ENCODE assay signal across 8 cellular contexts in the genomic region with DNA sequence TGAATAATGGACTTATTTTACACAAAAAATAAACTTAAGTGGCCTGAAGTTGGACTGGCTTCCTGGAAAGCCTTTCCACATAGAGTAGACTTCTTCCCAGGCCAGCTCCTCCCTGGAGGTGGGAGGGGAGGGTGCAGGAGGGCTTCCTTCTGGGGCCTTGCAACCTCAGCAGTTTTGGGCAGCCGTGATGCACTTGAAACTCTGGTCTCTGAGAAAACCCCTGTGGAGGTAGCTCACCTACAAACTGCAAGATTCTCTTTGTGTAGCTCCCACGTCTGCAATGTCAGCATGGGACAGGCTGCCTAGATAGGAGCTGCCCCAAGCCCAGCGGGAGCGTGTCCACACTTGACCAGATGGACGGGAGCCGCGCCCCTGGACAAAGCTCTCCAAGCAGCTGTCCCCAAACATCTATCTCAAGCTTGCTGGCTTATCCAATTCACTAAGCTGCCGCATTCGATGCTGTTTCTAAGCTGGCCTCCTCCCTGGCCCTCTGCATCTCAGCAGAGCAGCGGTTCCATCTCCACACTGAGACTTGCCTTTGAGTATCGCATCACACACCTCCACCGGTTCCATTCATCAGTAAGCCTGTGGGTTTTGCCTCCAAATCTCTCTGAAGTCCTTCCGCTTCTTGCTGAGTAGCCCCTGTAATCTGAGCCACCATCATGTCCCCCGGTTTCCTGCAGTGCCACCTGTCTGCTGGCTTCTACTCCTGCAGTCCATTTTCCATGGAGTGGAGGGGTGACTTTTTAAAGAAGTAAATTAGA. TPM values are rescaled to one million over a fixed set of nuclear protein-coding genes. Genes with fewer than 3 reads are reported as not detected.
DNase-seq lines count a peak whose midpoint lies in the region; ATAC-seq, FAIRE-seq and TF ChIP-seq lines count a peak whose summit lies in the region.

No MANE protein-coding gene starts in this region.

- H3K27ac ChIP-seq in heart right ventricle = peak overlapping the region in 9 of 10 donors; percentile 33 to 80 (median 68)

- H3K9me3 ChIP-seq in heart right ventricle = no peaks in the 10 kb centered on the region

- H3K36me3 ChIP-seq in heart right ventricle = no peaks in the 10 kb centered on the region

- peak overlapping the region; percentile 93 for H3K27ac Mint-ChIP-seq in activated T-cell treated with anti-CD3 and anti-CD28 coated beads, Interleukin-2, amount 50 U/mL, for 24 hours

- ATAC-seq in heart right ventricle = peak in 1 of 8 donors; percentile 21
- peak; percentile 35 for ATAC-seq in sciatic nerve

- H3K4me1 ChIP-seq in heart right ventricle = peaks cover 4 to 63% (median 46%) of the 10 kb centered on the region in 9 donors

- FAIRE-seq in GM19239 (lab: Jason Lieb, UNC) = no peak

- peak overlapping the region; percentile 2 for H3K4me3 Mint-ChIP-seq in activated T-cell treated with anti-CD3 and anti-CD28 coated beads, Interleukin-2, amount 50 U/mL, for 24 hours

- no peaks in the 10 kb centered on the region for H3K9me3 Mint-ChIP-seq in activated T-cell treated with anti-CD3 and anti-CD28 coated beads, Interleukin-2, amount 50 U/mL, for 24 hours

- TF ChIP-seq CTCF in heart right ventricle (IDR thresholded peaks at IDR 0.05) = peak in 6 of 9 donors; percentile 19 to 47 (median 41)

- no peaks in the 10 kb centered on the region for H3K27me3 ChIP-seq in heart right ventricle

- peaks cover 14% of the 10 kb centered on the region for H3K36me3 Mint-ChIP-seq in activated T-cell treated with anti-CD3 and anti-CD28 coated beads, Interleukin-2, amount 50 U/mL, for 24 hours (ENCODE audit: low read depth)

- peaks cover 66% of the 10 kb centered on the region for H3K4me1 Mint-ChIP-seq in activated T-cell treated with anti-CD3 and anti-CD28 coated beads, Interleukin-2, amount 50 U/mL, for 24 hours (ENCODE audit: low read depth)

- peak overlapping the region in 5 of 10 donors; percentile 22 to 37 (median 29) for H3K4me3 ChIP-seq in heart right ventricle

- 69 to 74% methylated on average over 14 of the region's 14 CpGs for WGBS in heart right ventricle, 2 donors

- intact Hi-C loops in heart right ventricle (cut with DNase I) (loop anchor here in 4 of 10 donors (5.0 kb wide), 2 partner anchors 32 to 48 kb away; no protein-coding TSS in a partner anchor), sciatic nerve (cut with DNase I) (loop anchor here (5.0 kb wide), 1 partner anchor 53 kb away; no protein-coding TSS in a partner anchor)

- DNase-seq in NCI-H2196 (lab: John Stamatoyannopoulos, UW; ENCODE audit: unreplicated experiment) (peak; percentile 22), NCI-H2196 treated with DMSO at 0.1 percent for 48 hours (lab: John Stamatoyannopoulos, UW; ENCODE audit: unreplicated experiment) (no peak), NCI-H146 (lab: John Stamatoyannopoulos, UW) (peak; percentile 54), heart right ventricle (no peak), sciatic nerve (ENCODE audit: low spot score) (no peak), GM19239 (ENCODE audit: insufficient read length, low spot score) (no peak), kidney glomerular epithelial cell (lab: John Stamatoyannopoulos, UW) (no peak)
- DNase-seq in activated T-cell treated with anti-CD3 and anti-CD28 coated beads, Interleukin-2, amount 50 U/mL, for 24 hours = no peak

- H3K27me3 Mint-ChIP-seq in activated T-cell treated with anti-CD3 and anti-CD28 coated beads, Interleukin-2, amount 50 U/mL, for 24 hours = no peaks in the 10 kb centered on the region

RNA-seq across cellular contexts. Expression of gene LPIN1, which starts 1.6 kb away (rescaled TPM):
- total RNA-seq in heart right ventricle = 10 to 100 TPM; 28.0 to 61.0 (median 34.9) TPM
- polyA plus RNA-seq in heart right ventricle = 10 to 100 TPM; 18.9 to 26.9 TPM
- total RNA-seq in sciatic nerve = 141 TPM

Comparison
In these comparisons a context has a peak if more than half of its experiments do, and no peak if none do; other contexts are left out.
1. DNase-seq: peak in NCI-H2196 (single experiment) and NCI-H146 (single experiment); none in NCI-H2196 treated with DMSO at 0.1 percent for 48 hours (single experiment), activated T-cell treated with anti-CD3 and anti-CD28 coated beads, Interleukin-2, amount 50 U/mL, for 24 hours (single experiment), heart right ventricle (0 of 2), sciatic nerve (single experiment), GM19239 (single experiment) and kidney glomerular epithelial cell (single experiment).